Comparison of ENCODE assay signal across 9 cellular contexts in genomic region chr19:17311455-17312248, GRCh38. TPM values are rescaled to one million over a fixed set of nuclear protein-coding genes. Genes with fewer than 3 reads are reported as not detected.
DNase-seq lines count a peak whose midpoint lies in the region; ATAC-seq and TF ChIP-seq lines count a peak whose summit lies in the region.
"Had no signal": no experiment of that assay in that cellular context is flagged by ENCODE, and none has a peak within 500 bp of the region (broad histone marks: within the 10 kb centered on the region; RNA-seq: fewer than 3 reads in every experiment).

No MANE protein-coding gene starts in this region.

- no peak overlapping the region for H3K4me3 ChIP-seq in CD8-positive, alpha-beta T cell (ENCODE audit: low read depth, low read length)
- H3K4me3 ChIP-seq in HUES64 (ENCODE audit: low read length) (no peak overlapping the region), astrocyte of the spinal cord (ENCODE audit: low read depth, low read length) (no peak overlapping the region), mesodermal cell (ENCODE audit: extremely low read depth, insufficient read depth, low read length, poor library complexity, severe bottlenecking) (no peak overlapping the region)

- peaks cover 25% of the 10 kb centered on the region for H3K4me1 ChIP-seq in CD8-positive, alpha-beta T cell (ENCODE audit: insufficient read depth, low read length)
- H3K4me1 ChIP-seq in HUES64 (ENCODE audit: insufficient read depth, low read length) (peaks cover 11% of the 10 kb centered on the region; the same call in 1 of the 2 replicates), mesodermal cell (ENCODE audit: control insufficient read depth, insufficient read depth, low read length, poor library complexity, severe bottlenecking) (peaks cover 22% of the 10 kb centered on the region)

- ATAC-seq in CD8-positive, alpha-beta T cell = no peak
- no peak for ATAC-seq in GM18861 (IDR thresholded peaks at IDR 0.05; ENCODE audit: unreplicated experiment)
- ATAC-seq: left ventricle myocardium superior had no signal

- H3K9me3 Mint-ChIP-seq in CD8-positive, alpha-beta T cell = no peaks in the 10 kb centered on the region

- POLR2A ChIA-PET in CD8-positive, alpha-beta T cell (lab: Charles Lee) = no interaction called here

- no peak overlapping the region for H3K27ac ChIP-seq in CD8-positive, alpha-beta T cell (ENCODE audit: low read depth, low read length)
- H3K27ac ChIP-seq in HUES64 (ENCODE audit: low read depth, low read length) (peak overlapping the region; percentile 41; the same call in 1 of the 2 replicates), mesodermal cell (ENCODE audit: low read depth, low read length, severe bottlenecking) (peak overlapping the region; percentile 33)

- 84% methylated on average over 15 of the region's 15 CpGs for WGBS in HUES64
- WGBS in mesodermal cell (ENCODE audit: insufficient coverage in 2 of 2), 2 experiments = 86 to 87% methylated on average over 13 to 15 of the region's 15 CpGs

- no peak for TF ChIP-seq CTCF in CD8-positive, alpha-beta T cell (IDR thresholded peaks at IDR 0.05)
- TF ChIP-seq CTCF in astrocyte of the spinal cord (IDR thresholded peaks at IDR 0.05; ENCODE audit: low read depth, low read length) = no peak

- H3K9ac ChIP-seq in HUES64 (ENCODE audit: low read depth, low read length) = 0 out of 2 replicates have a peak overlapping the region, but pooled peaks have one; percentile 24

- no peaks in the 10 kb centered on the region for H3K9me3 ChIP-seq in CD8-positive, alpha-beta T cell (ENCODE audit: low read length)
- no peaks in the 10 kb centered on the region for H3K9me3 ChIP-seq in HUES64 (ENCODE audit: insufficient read depth, low read depth, low read length)
- no peaks in the 10 kb centered on the region for H3K9me3 ChIP-seq in mesodermal cell (ENCODE audit: control insufficient read depth, low read length)

- DNase-seq in CD8-positive, alpha-beta T cell = no peak
- DNase-seq in astrocyte of the spinal cord (ENCODE audit: low read depth, low spot score) (peak; percentile 76), medulla oblongata (ENCODE audit: extremely low spot score) (no peak), OCI-M2 (lab: John Stamatoyannopoulos, UW; ENCODE audit: unreplicated experiment) (no peak)
- no peak for DNase-seq in activated CD8-positive, alpha-beta memory T cell treated with anti-CD3 and anti-CD28 coated beads, Interleukin-2, amount 50 U/mL, for 4 hours
- DNase-seq: left ventricle myocardium superior had no signal

- intact Hi-C loops in CD8-positive, alpha-beta T cell (cut with DNase I, micrococcal nuclease) = no loop called here

- peaks cover 34% of the 10 kb centered on the region for H3K36me3 Mint-ChIP-seq in CD8-positive, alpha-beta T cell

- in situ Hi-C loops in astrocyte of the spinal cord (cut with HindIII; ENCODE audit: low sequenced_read_pairs) = no loop called here

- peaks cover 8% of the 10 kb centered on the region for H3K36me3 ChIP-seq in CD8-positive, alpha-beta T cell (ENCODE audit: insufficient read depth, low read length)
- H3K36me3 ChIP-seq in HUES64 (ENCODE audit: insufficient read depth, low read length) = peaks cover 39% of the 10 kb centered on the region
- peaks cover 47% of the 10 kb centered on the region for H3K36me3 ChIP-seq in mesodermal cell (ENCODE audit: control insufficient read depth, insufficient read depth, low read length)

- no peak overlapping the region for H3K27ac Mint-ChIP-seq in CD8-positive, alpha-beta T cell

- CTCF ChIA-PET in CD8-positive, alpha-beta T cell (lab: Charles Lee) = interaction anchor here (0.7 to 1.5 kb wide), 3 partner anchors 19 to 105 kb away, joined by 3 to 4 read pairs (median 4); no protein-coding TSS in a partner anchor

- H3K27me3 Mint-ChIP-seq in CD8-positive, alpha-beta T cell (ENCODE audit: low read depth) = no peaks in the 10 kb centered on the region

- H3K4me3 Mint-ChIP-seq in CD8-positive, alpha-beta T cell = peak overlapping the region; percentile 47

- peaks cover 28% of the 10 kb centered on the region for H3K4me1 Mint-ChIP-seq in CD8-positive, alpha-beta T cell (ENCODE audit: low read depth)

- H3K27me3 ChIP-seq in CD8-positive, alpha-beta T cell (ENCODE audit: insufficient read depth, low read length) = no peaks in the 10 kb centered on the region
- no peaks in the 10 kb centered on the region for H3K27me3 ChIP-seq in HUES64 (ENCODE audit: insufficient read depth, low read length)

RNA-seq across cellular contexts. Expression of gene DDA1, which starts 2.3 kb away (rescaled TPM):
- total RNA-seq in CD8-positive, alpha-beta T cell = 10 to 100 TPM; 47.7 to 54.6 TPM
- polyA plus RNA-seq in HUES64 (2013, experiment 1 of 2) = 50.7 TPM
- polyA plus RNA-seq in HUES64 (2013, experiment 2 of 2) = 48.0 TPM
- polyA plus RNA-seq in mesodermal cell (2013, experiment 1 of 2) = 81.9 TPM
- 59.5 TPM for polyA plus RNA-seq in mesodermal cell (2013, experiment 2 of 2)

RNA-seq across cellular contexts. Expression of gene MRPL34, which starts 6.0 kb away (rescaled TPM):
- total RNA-seq in CD8-positive, alpha-beta T cell = 10 to 100 TPM; 29.5 to 33.8 TPM
- 68.6 TPM for polyA plus RNA-seq in HUES64 (2013, experiment 1 of 2)
- polyA plus RNA-seq in HUES64 (2013, experiment 2 of 2) = 78.5 TPM
- polyA plus RNA-seq in mesodermal cell (2013, experiment 1 of 2) = 74.0 TPM
- polyA plus RNA-seq in mesodermal cell (2013, experiment 2 of 2) = 61.0 TPM

RNA-seq across cellular contexts. Expression of gene ABHD8, which starts 8.4 kb away (rescaled TPM):
- total RNA-seq in CD8-positive, alpha-beta T cell = 1 to 10 TPM; 3.3 to 3.9 TPM
- polyA plus RNA-seq in HUES64 (2013, experiment 1 of 2) = 7.6 TPM
- 8.1 TPM for polyA plus RNA-seq in HUES64 (2013, experiment 2 of 2)
- polyA plus RNA-seq in mesodermal cell (2013, experiment 1 of 2) = 6.3 TPM
- polyA plus RNA-seq in mesodermal cell (2013, experiment 2 of 2) = 5.8 TPM

RNA-seq across cellular contexts. Expression of gene ANO8, which starts 23.0 kb away (rescaled TPM):
- total RNA-seq in CD8-positive, alpha-beta T cell = 10 to 100 TPM; 11.6 to 12.5 TPM
- 10.3 TPM for polyA plus RNA-seq in HUES64 (2013, experiment 1 of 2)
- polyA plus RNA-seq in HUES64 (2013, experiment 2 of 2) = 12.1 TPM
- polyA plus RNA-seq in mesodermal cell (2013, experiment 1 of 2) = 23.3 TPM
- 17.4 TPM for polyA plus RNA-seq in mesodermal cell (2013, experiment 2 of 2)

RNA-seq across cellular contexts. Expression of gene GTPBP3, which starts 25.7 kb away (rescaled TPM):
- total RNA-seq in CD8-positive, alpha-beta T cell = 10 to 100 TPM; 20.8 to 25.7 TPM
- 27.5 TPM for polyA plus RNA-seq in HUES64 (2013, experiment 1 of 2)
- 24.0 TPM for polyA plus RNA-seq in HUES64 (2013, experiment 2 of 2)
- 34.5 TPM for polyA plus RNA-seq in mesodermal cell (2013, experiment 1 of 2)
- 28.0 TPM for polyA plus RNA-seq in mesodermal cell (2013, experiment 2 of 2)
